ENCODE assay signal across 9 cellular contexts in genomic region chr3:48222616-48223513, GRCh38. TPM values are rescaled to one million over a fixed set of nuclear protein-coding genes. Genes with fewer than 3 reads are reported as not detected.
DNase-seq lines count a peak whose midpoint lies in the region; ATAC-seq and TF ChIP-seq lines count a peak whose summit lies in the region.
"Had no signal": no experiment of that assay in that cellular context is flagged by ENCODE, and none has a peak within 500 bp of the region (broad histone marks: within the 10 kb centered on the region; RNA-seq: fewer than 3 reads in every experiment).

Gene CAMP, plus strand, starts transcription at chr3:48223495. Its CDS starts 17 bp downstream, at chr3:48223512.

- ATAC-seq in GM18861 (IDR thresholded peaks at IDR 0.05; ENCODE audit: unreplicated experiment) (peak; percentile 61), HG02870 (IDR thresholded peaks at IDR 0.05; ENCODE audit: unreplicated experiment) (peak; percentile 63), gastroesophageal sphincter (peak; percentile 71)

- no peaks in the 10 kb centered on the region for H3K79me2 ChIP-seq in smooth muscle cell (ENCODE audit: low read depth)

- no peak within 1 kb of the TSS for H3K9ac ChIP-seq in smooth muscle cell (ENCODE audit: low read depth)

- H3K27me3 ChIP-seq in Peyer's patch (no peaks in the 10 kb centered on the region), gastroesophageal sphincter (peaks cover 5% of the 10 kb centered on the region), smooth muscle cell (ENCODE audit: low read depth) (no peaks in the 10 kb centered on the region)
- H3K27me3 ChIP-seq: suprapubic skin had no signal

- H3K27ac ChIP-seq in Peyer's patch (peak within 1 kb of the TSS in 2 of 4 donors; percentile 49 to 74), gastroesophageal sphincter (no peak within 1 kb of the TSS), smooth muscle cell (ENCODE audit: low read depth) (no peak within 1 kb of the TSS)
- H3K27ac ChIP-seq: suprapubic skin had no signal

- H2AFZ ChIP-seq in smooth muscle cell (ENCODE audit: low read depth): no peak within 1 kb of the TSS

- H3F3A ChIP-seq in smooth muscle cell (ENCODE audit: low read depth): no peaks in the 10 kb centered on the region

- no peak for TF ChIP-seq EP300 in gastroesophageal sphincter (IDR thresholded peaks at IDR 0.05)

- no peaks in the 10 kb centered on the region for H4K20me1 ChIP-seq in smooth muscle cell (ENCODE audit: low read depth)

- no peak within 1 kb of the TSS for H3K4me2 ChIP-seq in smooth muscle cell

- DNase-seq in Peyer's patch (peak in 2 of 3 donors; percentile 60 to 77), smooth muscle cell (lab: John Stamatoyannopoulos, UW; ENCODE audit: unreplicated experiment) (peak; percentile 9), SHP77 treated with DMSO at 0.1 percent for 48 hours (lab: John Stamatoyannopoulos, UW) (no peak), hepatic stellate cell (ENCODE audit: low spot score) (no peak)
- DNase-seq in activated CD8-positive, alpha-beta memory T cell treated with anti-CD3 and anti-CD28 coated beads, Interleukin-2, amount 50 U/mL, for 4 hours: no peak

- H3K4me1 ChIP-seq in Peyer's patch (peaks cover 0 to 16% (median 5%) of the 10 kb centered on the region in 4 donors), gastroesophageal sphincter (no peaks in the 10 kb centered on the region), smooth muscle cell (ENCODE audit: low read depth) (no peaks in the 10 kb centered on the region)

- H3K9me3 ChIP-seq in Peyer's patch (no peaks in the 10 kb centered on the region), gastroesophageal sphincter (no peaks in the 10 kb centered on the region), smooth muscle cell (replicated peaks; ENCODE audit: low read depth) (no peaks in the 10 kb centered on the region)
- H3K9me3 ChIP-seq: suprapubic skin had no signal

- H3K36me3 ChIP-seq in Peyer's patch: no peaks in the 10 kb centered on the region
- H3K36me3 ChIP-seq in gastroesophageal sphincter: no peaks in the 10 kb centered on the region
- H3K36me3 ChIP-seq in smooth muscle cell (ENCODE audit: low read depth): no peaks in the 10 kb centered on the region
- H3K36me3 ChIP-seq: suprapubic skin had no signal

- 85 to 90% methylated on average over 6 to 8 of the region's 11 CpGs for WGBS in gastroesophageal sphincter (ENCODE audit: low coverage in 1 of 2), 2 donors
- WGBS in smooth muscle cell (ENCODE audit: low lambda C conversion rate): 86% methylated on average over 11 of the region's 11 CpGs

- H3K4me3 ChIP-seq in Peyer's patch (no peak within 1 kb of the TSS), gastroesophageal sphincter (no peak within 1 kb of the TSS), smooth muscle cell (no peak within 1 kb of the TSS)
- H3K4me3 ChIP-seq: suprapubic skin had no signal

- no peak for TF ChIP-seq CTCF in Peyer's patch (IDR thresholded peaks at IDR 0.05)
- TF ChIP-seq CTCF in gastroesophageal sphincter (IDR thresholded peaks at IDR 0.05): no peak
- TF ChIP-seq CTCF in smooth muscle cell (IDR thresholded peaks at IDR 0.05; ENCODE audit: borderline replicate concordance, insufficient read depth, poor library complexity, severe bottlenecking): no peak

- TF ChIP-seq POLR2A in Peyer's patch (IDR thresholded peaks at IDR 0.05) (no peak), gastroesophageal sphincter (IDR thresholded peaks at IDR 0.05) (no peak)

RNA-seq across cellular contexts. Expression of gene CAMP, which starts in this region (rescaled TPM):
- total RNA-seq in Peyer's patch: not detected
- not detected for total RNA-seq in gastroesophageal sphincter
- total RNA-seq in smooth muscle cell: not detected in 2 replicates
- polyA plus RNA-seq in smooth muscle cell: not detected in 2 replicates
- total RNA-seq: suprapubic skin had no signal

Comparison
In these comparisons a context has a peak if more than half of its experiments do, and no peak if none do; other contexts are left out.
1. Peak in DNase-seq in Peyer's patch; RNA of the gene not detected or under 1 TPM.
2. Peak in ATAC-seq in gastroesophageal sphincter; RNA of the gene not detected or under 1 TPM.
3. Peak in DNase-seq in smooth muscle cell; RNA of the gene not detected or under 1 TPM.